In genomic region chr1:228265167-228265566, GRCh38 we compare ENCODE assay signal across 12 cellular contexts. TPM values are rescaled to one million over a fixed set of nuclear protein-coding genes. Genes with fewer than 3 reads are reported as not detected.
DNase-seq lines count a peak whose midpoint lies in the region; ATAC-seq and TF ChIP-seq lines count a peak whose summit lies in the region.
"Had no signal": no experiment of that assay in that cellular context is flagged by ENCODE, and none has a peak within 500 bp of the region (broad histone marks: within the 10 kb centered on the region; RNA-seq: fewer than 3 reads in every experiment).

No MANE protein-coding gene starts in this region.

- H3K4me3 ChIP-seq in BJ (ENCODE audit: low read depth, low read length) (no peak overlapping the region), IMR-90 (ENCODE audit: insufficient read depth, low read depth, low read length) (no peak overlapping the region), adipocyte (ENCODE audit: low read length) (no peak overlapping the region)
- H3K4me3 ChIP-seq: stomach had no signal

- no peak overlapping the region for H3K14ac ChIP-seq in IMR-90 (replicated peaks; ENCODE audit: low read depth, low read length)

- TF ChIP-seq CTCF in BJ (IDR thresholded peaks at IDR 0.05; ENCODE audit: insufficient read depth, low read depth, low read length) (peak; percentile 40), IMR-90 (conservative IDR thresholded peaks at IDR 0.05; ENCODE audit: low read depth, low read length) (peak; percentile 30; the same call in 1 of the 2 replicates)

- H2BK5ac ChIP-seq in IMR-90 (ENCODE audit: low read depth, low read length, poor library complexity, severe bottlenecking), result no peak overlapping the region

- TF ChIP-seq POLR2A in IMR-90 (IDR thresholded peaks at IDR 0.05; ENCODE audit: low read depth, low read length), result no peak

- no peak overlapping the region for H2BK15ac ChIP-seq in IMR-90 (ENCODE audit: low read depth, low read length)

- CTCF ChIA-PET in BJ (lab: Yijun Ruan, JAX), result no interaction called here
- CTCF ChIA-PET in IMR-90 (lab: Yijun Ruan, JAX), result no interaction called here

- ATAC-seq in IMR-90 (ENCODE audit: low read depth) (peak; percentile 88), HG03139 (IDR thresholded peaks at IDR 0.05; ENCODE audit: unreplicated experiment) (no peak)

- H3K27me3 ChIP-seq in BJ (ENCODE audit: control insufficient read depth, insufficient read depth, low read length) (no peaks in the 10 kb centered on the region), IMR-90 (ENCODE audit: control insufficient read depth, insufficient read depth, low read length) (no peaks in the 10 kb centered on the region), adipocyte (replicated peaks; ENCODE audit: control insufficient read depth, insufficient read depth, low read length) (no peaks in the 10 kb centered on the region)
- H3K27me3 ChIP-seq: stomach had no signal

- POLR2A ChIA-PET in BJ (lab: Charles Lee), result no interaction called here
- POLR2A ChIA-PET in IMR-90 (lab: Charles Lee; ENCODE audit: unreplicated experiment), result no interaction called here

- H3K56ac ChIP-seq in IMR-90 (ENCODE audit: extremely low read depth, insufficient read depth, low read length), result no peak overlapping the region

- H3K9me1 ChIP-seq in IMR-90 (ENCODE audit: insufficient read depth, low read length), result no peaks in the 10 kb centered on the region

- H4K20me1 ChIP-seq in IMR-90 (ENCODE audit: insufficient read depth, low read length), result no peaks in the 10 kb centered on the region

- H3K9me3 ChIP-seq in IMR-90 (ENCODE audit: control insufficient read depth, insufficient read depth, low read length), result peaks cover 4% of the 10 kb centered on the region
- H3K9me3 ChIP-seq in adipocyte (ENCODE audit: control insufficient read depth, low read length), result peaks cover 15% of the 10 kb centered on the region

- H2BK20ac ChIP-seq in IMR-90 (ENCODE audit: low read depth, low read length), result no peak overlapping the region

- TF ChIP-seq RAD21 in IMR-90 (IDR thresholded peaks at IDR 0.05; ENCODE audit: low read length), result peak; percentile 36

- H3K36me3 ChIP-seq in BJ (ENCODE audit: control insufficient read depth, insufficient read depth, low read length), result peaks cover 4% of the 10 kb centered on the region
- peaks cover 16% of the 10 kb centered on the region; the same call in 1 of the 2 replicates for H3K36me3 ChIP-seq in IMR-90 (ENCODE audit: control insufficient read depth, insufficient read depth, low read length)
- no peaks in the 10 kb centered on the region for H3K36me3 ChIP-seq in adipocyte (ENCODE audit: control insufficient read depth, insufficient read depth, low read length, severe bottlenecking)

- H3K4ac ChIP-seq in IMR-90 (ENCODE audit: low read depth, low read length), result no peak overlapping the region

- H3K23ac ChIP-seq in IMR-90 (ENCODE audit: low read depth, low read length), result no peak overlapping the region

- H2AK9ac ChIP-seq in IMR-90 (replicated peaks; ENCODE audit: low read depth, low read length, poor library complexity), result no peak overlapping the region

- H3K4me2 ChIP-seq in IMR-90 (ENCODE audit: low read depth, low read length), result no peak overlapping the region

- no peaks in the 10 kb centered on the region; a peak in 1 of 4 replicates for H3K79me1 ChIP-seq in IMR-90 (ENCODE audit: low read depth in 1 of 2, low read length in 2 of 2)

- intact Hi-C loops in IMR-90 (cut with micrococcal nuclease), result no loop called here

- H3K9ac ChIP-seq in IMR-90 (ENCODE audit: low read depth, low read length) (no peak overlapping the region), adipocyte (ENCODE audit: low read length) (no peak overlapping the region)

- H3K27ac ChIP-seq in IMR-90 (ENCODE audit: insufficient read depth, low read length), result no peak overlapping the region
- H3K27ac ChIP-seq: stomach had no signal

- no peak overlapping the region for H2AFZ ChIP-seq in IMR-90 (replicated peaks; ENCODE audit: low read length, poor library complexity)

- no peak overlapping the region for H4K5ac ChIP-seq in IMR-90 (ENCODE audit: low read depth, low read length)

- H3K4me1 ChIP-seq in IMR-90 (ENCODE audit: control insufficient read depth, insufficient read depth, low read length), result peaks cover 5% of the 10 kb centered on the region
- H3K4me1 ChIP-seq in adipocyte (ENCODE audit: control insufficient read depth, insufficient read depth, low read length), result peaks cover 2% of the 10 kb centered on the region
- H3K4me1 ChIP-seq: stomach had no signal

- no peak overlapping the region for H3K18ac ChIP-seq in IMR-90 (ENCODE audit: low read depth, low read length)

- dilution Hi-C loops in IMR-90 (cut with HindIII; ENCODE audit: low sequenced_read_pairs, unreplicated experiment), result no loop called here

- no TSS peak for BruUV-seq in IMR-90 (replicated peaks; lab: Mats Ljungman, UMichigan)

- no peak overlapping the region for H2AK5ac ChIP-seq in IMR-90 (ENCODE audit: low read depth, low read length)

- H2BK120ac ChIP-seq in IMR-90 (ENCODE audit: low read depth, low read length), result no peak overlapping the region

- no peak for DNase-seq in BJ (ENCODE audit: low read depth)
- peak; percentile 33 for DNase-seq in IMR-90
- peak; percentile 29 for DNase-seq in adipocyte (ENCODE audit: low read depth)
- peak; percentile 36 for DNase-seq in iris pigment epithelial cell (ENCODE audit: low read depth)
- DNase-seq in hepatic stellate cell (ENCODE audit: low spot score), result no peak
- no peak for DNase-seq in activated CD8-positive, alpha-beta memory T cell treated with anti-CD3 and anti-CD28 coated beads for 24 hours
- DNase-seq in 8988T, result no peak
- DNase-seq: activated CD4-positive, alpha-beta T cell treated with anti-CD3 and anti-CD28 coated beads, Interleukin-2, amount 50 U/mL, for 48 hours; DMS79 treated with DMSO at 0.1 percent for 48 hours; NCI-H345; stomach had no signal

- in situ Hi-C loops in IMR-90 (cut with MboI; ENCODE audit: low sequenced_read_pairs), result no loop called here

- no peak overlapping the region for H4K91ac ChIP-seq in IMR-90 (ENCODE audit: insufficient read depth, low read depth, low read length)

- no peak overlapping the region for H4K8ac ChIP-seq in IMR-90 (ENCODE audit: low read depth in 2 of 2, low read length in 2 of 2)

TF ChIP-seq in IMR-90, 13 proteins besides CTCF, POLR2A, EP300 and RAD21:
- peak; percentile 52; the same call in 1 of the 2 replicates for TF ChIP-seq CEBPB (IDR thresholded peaks at IDR 0.05; ENCODE audit: low read depth, low read length)
- no peak for TF ChIP-seq SMC3 (IDR thresholded peaks at IDR 0.05; ENCODE audit: low read depth, low read length)
TF ChIP-seq in IMR-90: peak in this region for 1.

RNA-seq across cellular contexts. Expression of gene OBSCN, which starts 57.3 kb away (rescaled TPM):
- polyA plus RNA-seq in BJ (2011; rRNA removed), result 2.9 and 3.8 TPM in 2 replicates
- polyA minus RNA-seq in BJ (2011; rRNA and poly(A)+ RNA removed), result 2.8 and 6.9 TPM in 2 replicates
- total RNA-seq in IMR-90 (2012; rRNA removed), result 4.1 and 4.2 TPM in 2 replicates
- polyA plus RNA-seq in IMR-90 (2012; rRNA removed), result 9.5 and 10.0 TPM in 2 replicates
- 3.6 and 7.2 TPM in 2 replicates for polyA plus RNA-seq in IMR-90 (2012; cell fraction: cytosol; rRNA removed)
- 69.7 and 96.2 TPM in 2 replicates for polyA plus RNA-seq in IMR-90 (2012; cell fraction: nucleus; rRNA removed; ENCODE audit: low replicate concordance)

Comparison
In these comparisons a context has a peak if more than half of its experiments do, and no peak if none do; other contexts are left out.
1. DNase-seq: peak in IMR-90 (single experiment), adipocyte (single experiment) and iris pigment epithelial cell (single experiment); none in BJ (single experiment), hepatic stellate cell (single experiment), activated CD8-positive, alpha-beta memory T cell treated with anti-CD3 and anti-CD28 coated beads for 24 hours (single experiment) and 8988T (single experiment).